Comparison of ENCODE assay signal across 25 cellular contexts in genomic region chr3:174216948-174217718, GRCh38.
"Had no signal": no experiment of that assay in that cellular context is flagged by ENCODE, and none has a peak within 500 bp of the region (broad histone marks: within the 10 kb centered on the region; RNA-seq: fewer than 3 reads in every experiment).

No MANE protein-coding gene starts in this region.

- H3K9me3 Mint-ChIP-seq: activated CD4-positive, alpha-beta memory T cell treated with anti-CD3 and anti-CD28 coated beads for 36 hours; activated T-helper 1 cell treated with anti-CD3 and anti-CD28 coated beads, Interleukin-12 subunit alpha, Interleukin-12 subunit beta, Interleukin-2, Interleukin-4 antibody, amounts not matched to agents 30 ng/mL and 10 ng/mL and 1 ng/mL, durations not matched to agents 14 hours and 24 hours and 36 hours; stimulated activated naive CD8-positive, alpha-beta T cell treated with anti-CD3 and anti-CD28 coated beads, Interleukin-15, Interleukin-2, amounts not matched to agents 100 ng/mL and 50 ng/mL, for 24 hours had no signal

- H3K27me3 ChIP-seq: breast epithelium, colonic mucosa, dorsolateral prefrontal cortex, esophagus muscularis mucosa, thyroid gland, upper lobe of right lung had no signal

- H3K36me3 Mint-ChIP-seq: activated CD4-positive, alpha-beta memory T cell treated with anti-CD3 and anti-CD28 coated beads for 36 hours; activated naive CD4-positive, alpha-beta T cell treated with anti-CD3 and anti-CD28 coated beads, Interleukin-2, amount 50 U/mL, for 72 hours had no signal

- H3K4me3 ChIP-seq: breast epithelium, colonic mucosa, dorsolateral prefrontal cortex, esophagus muscularis mucosa, thyroid gland, upper lobe of right lung had no signal

- H3K9ac ChIP-seq: parathyroid adenoma had no signal

- H3K4me1 ChIP-seq: breast epithelium, colonic mucosa, esophagus muscularis mucosa, parathyroid adenoma, thyroid gland, upper lobe of right lung had no signal

- H3K9me3 ChIP-seq: breast epithelium, colonic mucosa, esophagus muscularis mucosa, thyroid gland, upper lobe of right lung had no signal

- H3K4me3 Mint-ChIP-seq: activated B cell treated with CpG ODN at 0.5 μM for 24 hours; activated CD4-positive, alpha-beta memory T cell treated with anti-CD3 and anti-CD28 coated beads for 36 hours; activated CD4-positive, alpha-beta T cell treated with anti-CD3 and anti-CD28 coated beads for 36 hours; activated T-helper 1 cell treated with anti-CD3 and anti-CD28 coated beads, Interleukin-12 subunit alpha, Interleukin-12 subunit beta, Interleukin-2, Interleukin-4 antibody, amounts not matched to agents 30 ng/mL and 10 ng/mL and 1 ng/mL, durations not matched to agents 14 hours and 24 hours and 36 hours; central memory CD8-positive, alpha-beta T cell; effector memory CD8-positive, alpha-beta T cell; nephron; stimulated activated naive CD8-positive, alpha-beta T cell treated with anti-CD3 and anti-CD28 coated beads, Interleukin-15, Interleukin-2, amounts not matched to agents 100 ng/mL and 50 ng/mL, for 24 hours had no signal

- H3K36me3 ChIP-seq: breast epithelium, colonic mucosa, esophagus muscularis mucosa, thyroid gland, upper lobe of right lung had no signal

- ATAC-seq: activated CD4-positive, alpha-beta T cell treated with anti-CD3 and anti-CD28 coated beads for 36 hours; activated naive CD4-positive, alpha-beta T cell treated with anti-CD3 and anti-CD28 coated beads, Interleukin-2, amount 50 U/mL, for 72 hours; effector memory CD8-positive, alpha-beta T cell; left ventricle myocardium superior; right cardiac atrium; upper lobe of right lung had no signal

- H3K27ac ChIP-seq: breast epithelium, colonic mucosa, dorsolateral prefrontal cortex, esophagus muscularis mucosa, parathyroid adenoma, thyroid gland, upper lobe of right lung had no signal

- H3K79me2 ChIP-seq: parathyroid adenoma had no signal

- DNase-seq: activated B cell treated with CpG ODN at 0.5 μM for 24 hours; activated CD4-positive, alpha-beta memory T cell treated with anti-CD3 and anti-CD28 coated beads for 36 hours; activated CD4-positive, alpha-beta T cell treated with anti-CD3 and anti-CD28 coated beads for 36 hours; activated gamma-delta T cell; colonic mucosa; dorsolateral prefrontal cortex; effector memory CD8-positive, alpha-beta T cell; glutamatergic neuron; hippocampal formation; left ventricle myocardium superior; mammary epithelial cell; right cardiac atrium; stimulated activated CD4-positive, alpha-beta T cell treated with anti-CD3 and anti-CD28 coated beads, Interleukin-4, amount 100 ng/mL, for 4 hours; substantia nigra; T1000; thyroid gland; upper lobe of right lung had no signal

- H3K4me1 Mint-ChIP-seq: activated B cell treated with CpG ODN at 0.5 μM for 24 hours; central memory CD8-positive, alpha-beta T cell had no signal

- H2AFZ ChIP-seq: parathyroid adenoma had no signal

- H3K27ac Mint-ChIP-seq: activated B cell treated with CpG ODN at 0.5 μM for 24 hours; activated CD4-positive, alpha-beta memory T cell treated with anti-CD3 and anti-CD28 coated beads for 36 hours; activated CD4-positive, alpha-beta T cell treated with anti-CD3 and anti-CD28 coated beads for 36 hours; activated naive CD4-positive, alpha-beta T cell treated with anti-CD3 and anti-CD28 coated beads, Interleukin-2, amount 50 U/mL, for 72 hours; activated T-helper 1 cell treated with anti-CD3 and anti-CD28 coated beads, Interleukin-12 subunit alpha, Interleukin-12 subunit beta, Interleukin-2, Interleukin-4 antibody, amounts not matched to agents 30 ng/mL and 10 ng/mL and 1 ng/mL, durations not matched to agents 14 hours and 24 hours and 36 hours; effector memory CD8-positive, alpha-beta T cell; nephron; stimulated activated naive CD8-positive, alpha-beta T cell treated with anti-CD3 and anti-CD28 coated beads, Interleukin-15, Interleukin-2, amounts not matched to agents 100 ng/mL and 50 ng/mL, for 24 hours had no signal

- H3K27me3 Mint-ChIP-seq: activated B cell treated with CpG ODN at 0.5 μM for 24 hours; activated CD4-positive, alpha-beta memory T cell treated with anti-CD3 and anti-CD28 coated beads for 36 hours; activated CD4-positive, alpha-beta T cell treated with anti-CD3 and anti-CD28 coated beads for 36 hours; central memory CD8-positive, alpha-beta T cell; effector memory CD8-positive, alpha-beta T cell; stimulated activated naive CD8-positive, alpha-beta T cell treated with anti-CD3 and anti-CD28 coated beads, Interleukin-15, Interleukin-2, amounts not matched to agents 100 ng/mL and 50 ng/mL, for 24 hours had no signal
